ENCODE assay signal across 18 cellular contexts in the genomic region with DNA sequence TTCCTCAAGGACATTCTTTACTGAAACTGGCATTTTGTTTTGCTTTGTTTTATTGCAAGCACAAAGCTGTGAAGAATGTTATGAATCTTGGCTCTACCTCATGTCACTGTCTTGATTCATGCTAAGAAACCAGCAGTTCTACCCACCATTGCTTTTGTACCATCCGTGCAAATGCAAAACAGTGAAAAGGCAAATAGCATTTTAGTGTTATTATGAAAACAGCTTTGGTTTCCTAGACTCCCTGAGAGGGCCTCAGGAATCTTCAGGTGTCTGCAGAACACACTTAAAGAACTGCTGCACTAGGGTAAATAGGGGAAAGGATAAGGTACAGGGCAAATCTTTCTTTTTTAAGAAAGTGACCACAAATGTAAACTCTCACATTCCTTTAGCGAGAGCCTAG.
DNase-seq lines count a peak whose midpoint lies in the region; ATAC-seq and TF ChIP-seq lines count a peak whose summit lies in the region.
"Had no signal": no experiment of that assay in that cellular context is flagged by ENCODE, and none has a peak within 500 bp of the region (broad histone marks: within the 10 kb centered on the region; RNA-seq: fewer than 3 reads in every experiment).

No MANE protein-coding gene starts in this region.

- no peaks in the 10 kb centered on the region for H4K20me1 ChIP-seq in mammary epithelial cell (ENCODE audit: insufficient read depth, low read length)
- H4K20me1 ChIP-seq: BLaER1 had no signal

- H3K4me3 ChIP-seq in Panc1 (ENCODE audit: low read depth in 2 of 2, low read length in 2 of 2) (no peak overlapping the region), psoas muscle (no peak overlapping the region), mammary epithelial cell (replicated peaks in 1 of 3; ENCODE audit: insufficient read depth in 1 of 3, low read depth in 2 of 3, low read length in 3 of 3) (no peak overlapping the region)
- H3K4me3 ChIP-seq: BLaER1 had no signal

- H3K27me3 ChIP-seq in Panc1 (ENCODE audit: control insufficient read depth, insufficient read depth, low read length) (no peaks in the 10 kb centered on the region), psoas muscle (ENCODE audit: insufficient read depth in 3 of 3, low read length in 2 of 3) (no peaks in the 10 kb centered on the region), mammary epithelial cell (ENCODE audit: insufficient read depth, low read length) (no peaks in the 10 kb centered on the region)
- H3K27me3 ChIP-seq: BLaER1 had no signal

- ATAC-seq in Panc1 (peak; percentile 12), psoas muscle (no peak)

- H3K4me1 ChIP-seq in Panc1 (ENCODE audit: control insufficient read depth, insufficient read depth, low read length): peaks cover 28% of the 10 kb centered on the region
- no peaks in the 10 kb centered on the region for H3K4me1 ChIP-seq in psoas muscle
- peaks cover 5% of the 10 kb centered on the region for H3K4me1 ChIP-seq in mammary epithelial cell (ENCODE audit: insufficient read depth, low read length)
- H3K4me1 ChIP-seq: BLaER1 had no signal

- CTCF ChIA-PET in Panc1 (lab: Charles Lee) (no interaction called here), MCF 10A (lab: Yijun Ruan, JAX) (interaction anchor here (1.4 kb wide), 1 partner anchor 24 kb away, joined by 4 read pairs; no protein-coding TSS in a partner anchor), mammary epithelial cell (lab: Charles Lee; ENCODE audit: low non-redundant PET) (no interaction called here)

- H3K9me3 ChIP-seq in Panc1 (ENCODE audit: control insufficient read depth, insufficient read depth, low read depth, low read length): no peaks in the 10 kb centered on the region
- H3K9me3 ChIP-seq in psoas muscle: no peaks in the 10 kb centered on the region
- H3K9me3 ChIP-seq in mammary epithelial cell (replicated peaks; ENCODE audit: insufficient read depth, low read length): no peaks in the 10 kb centered on the region

- H3K4me1 Mint-ChIP-seq in progenitor cell of endocrine pancreas (ENCODE audit: low read depth): peaks cover 25% of the 10 kb centered on the region
- H3K4me1 Mint-ChIP-seq in MCF 10A (ENCODE audit: insufficient read depth, unreplicated experiment): no peaks in the 10 kb centered on the region
- H3K4me1 Mint-ChIP-seq: IgD-negative memory B cell had no signal

- H3K27me3 Mint-ChIP-seq in progenitor cell of endocrine pancreas (no peaks in the 10 kb centered on the region), MCF 10A (ENCODE audit: insufficient read depth, unreplicated experiment) (no peaks in the 10 kb centered on the region)
- H3K27me3 Mint-ChIP-seq: CD4-positive, alpha-beta memory T cell; IgD-negative memory B cell had no signal

- dilution Hi-C loops in mammary epithelial cell (cut with HindIII; ENCODE audit: low sequenced_read_pairs): no loop called here

- no peak overlapping the region for H2AFZ ChIP-seq in mammary epithelial cell (ENCODE audit: low read depth, low read length)

- in situ Hi-C loops in Panc1 (cut with HindIII; ENCODE audit: low pct_unique_long_range_greater_than_20kb, low sequenced_read_pairs) (no loop called here), mammary epithelial cell (cut with MboI; ENCODE audit: low sequenced_read_pairs in 2 of 2) (no loop called here)

- H3K36me3 Mint-ChIP-seq in progenitor cell of endocrine pancreas (ENCODE audit: insufficient read depth) (no peaks in the 10 kb centered on the region), MCF 10A (ENCODE audit: insufficient read depth, unreplicated experiment) (no peaks in the 10 kb centered on the region)
- H3K36me3 Mint-ChIP-seq: CD4-positive, alpha-beta memory T cell; IgD-negative memory B cell had no signal

- peak; percentile 36 for DNase-seq in EH (ENCODE audit: low read depth)
- no peak for DNase-seq in Panc1 (ENCODE audit: low read depth, low spot score)
- DNase-seq in kidney glomerular epithelial cell (lab: John Stamatoyannopoulos, UW): peak; percentile 17
- DNase-seq in progenitor cell of endocrine pancreas (ENCODE audit: low spot score, unreplicated experiment): no peak
- no peak for DNase-seq in MCF 10A (ENCODE audit: unreplicated experiment)
- no peak for DNase-seq in psoas muscle
- DNase-seq in mammary epithelial cell: no peak
- DNase-seq in NOMO-1 treated with DMSO at 0.1 percent for 48 hours (lab: John Stamatoyannopoulos, UW; ENCODE audit: unreplicated experiment): no peak
- DNase-seq: CD4-positive, alpha-beta memory T cell; Karpas-422; NCI-H1105 treated with DMSO at 0.1 percent for 48 hours; NCI-H1694; NCI-H2081 treated with DMSO at 0.1 percent for 48 hours; OCI-M1; RPMI8226; SIG-M5 had no signal

- H3K79me2 ChIP-seq in mammary epithelial cell (ENCODE audit: insufficient read depth, low read length): no peaks in the 10 kb centered on the region

- TF ChIP-seq CTCF in Panc1 (IDR thresholded peaks at IDR 0.05) (no peak), progenitor cell of endocrine pancreas (IDR thresholded peaks at IDR 0.05; ENCODE audit: unreplicated experiment) (no peak), MCF 10A (IDR thresholded peaks at IDR 0.05; ENCODE audit: unreplicated experiment) (no peak), psoas muscle (IDR thresholded peaks at IDR 0.05) (no peak), mammary epithelial cell (conservative IDR thresholded peaks at IDR 0.05 in 1 of 2, IDR thresholded peaks at IDR 0.05 in 1 of 2; ENCODE audit: extremely low read depth in 1 of 2, insufficient read depth in 1 of 2, low read depth in 1 of 2, low read length in 2 of 2) (no peak)

- H3K27ac Mint-ChIP-seq in progenitor cell of endocrine pancreas (peak overlapping the region; percentile 71), MCF 10A (ENCODE audit: low read depth, unreplicated experiment) (no peak overlapping the region)
- H3K27ac Mint-ChIP-seq: CD4-positive, alpha-beta memory T cell; IgD-negative memory B cell had no signal

- H3K27ac ChIP-seq in Panc1 (ENCODE audit: low read length): peak overlapping the region; percentile 81
- no peak overlapping the region for H3K27ac ChIP-seq in psoas muscle
- no peak overlapping the region for H3K27ac ChIP-seq in mammary epithelial cell (ENCODE audit: insufficient read depth, low read depth, low read length)
- H3K27ac ChIP-seq: BLaER1 had no signal

- no peaks in the 10 kb centered on the region for H3K36me3 ChIP-seq in Panc1 (ENCODE audit: control insufficient read depth, insufficient read depth, low read length)
- H3K36me3 ChIP-seq in psoas muscle (ENCODE audit: insufficient read depth in 1 of 2, low read depth in 1 of 2): no peaks in the 10 kb centered on the region
- no peaks in the 10 kb centered on the region for H3K36me3 ChIP-seq in mammary epithelial cell (ENCODE audit: insufficient read depth, low read length)
- H3K36me3 ChIP-seq: BLaER1 had no signal

- H3K9me3 Mint-ChIP-seq in progenitor cell of endocrine pancreas (ENCODE audit: low read depth) (peaks cover 10% of the 10 kb centered on the region), MCF 10A (ENCODE audit: unreplicated experiment) (no peaks in the 10 kb centered on the region)
- H3K9me3 Mint-ChIP-seq: CD4-positive, alpha-beta memory T cell; IgD-negative memory B cell had no signal

- intact Hi-C loops in Panc1 (cut with micrococcal nuclease; ENCODE audit: unreplicated experiment): no loop called here
- intact Hi-C loops in MCF 10A (cut with micrococcal nuclease): no loop called here
- intact Hi-C loops in psoas muscle (cut with DNase I): no loop called here
- intact Hi-C loops in mammary epithelial cell (cut with micrococcal nuclease): no loop called here

- no peak overlapping the region for H3K4me2 ChIP-seq in mammary epithelial cell (ENCODE audit: insufficient read depth, low read depth, low read length)
- H3K4me2 ChIP-seq: BLaER1 had no signal

- WGBS in psoas muscle, 3 donors: 80 to 92% (median 81%) methylated on average over 2 of the region's 2 CpGs
- 63% methylated on average over 2 of the region's 2 CpGs for WGBS in mammary epithelial cell (ENCODE audit: low coverage, missing lambda C conversion rate)

- BruUV-seq in Panc1 (replicated peaks; lab: Mats Ljungman, UMichigan) (no TSS peak), MCF 10A (replicated peaks; lab: Mats Ljungman, UMichigan) (no TSS peak), mammary epithelial cell (replicated peaks; lab: Mats Ljungman, UMichigan) (no TSS peak)

- H3K9ac ChIP-seq in mammary epithelial cell (ENCODE audit: insufficient read depth, low read length): no peak overlapping the region
- H3K9ac ChIP-seq: BLaER1 had no signal

- H3K4me3 Mint-ChIP-seq in progenitor cell of endocrine pancreas (ENCODE audit: low read depth): no peak overlapping the region
- no peak overlapping the region for H3K4me3 Mint-ChIP-seq in MCF 10A (ENCODE audit: unreplicated experiment)
- H3K4me3 Mint-ChIP-seq: CD4-positive, alpha-beta memory T cell; IgD-negative memory B cell had no signal

- POLR2A ChIA-PET in Panc1 (lab: Charles Lee): no interaction called here
- POLR2A ChIA-PET in MCF 10A (lab: Yijun Ruan, JAX): interaction anchor here (1.1 kb wide), 1 partner anchor 9 kb away, joined by 3 read pairs; no protein-coding TSS in a partner anchor

Comparison
In these comparisons a context has a peak if more than half of its experiments do, and no peak if none do; other contexts are left out.
1. DNase-seq: peak in EH (single experiment) and kidney glomerular epithelial cell (single experiment); none in Panc1 (single experiment), progenitor cell of endocrine pancreas (single experiment), MCF 10A (single experiment), psoas muscle (0 of 2), mammary epithelial cell (single experiment) and NOMO-1 treated with DMSO at 0.1 percent for 48 hours (single experiment).